In the genomic region with DNA sequence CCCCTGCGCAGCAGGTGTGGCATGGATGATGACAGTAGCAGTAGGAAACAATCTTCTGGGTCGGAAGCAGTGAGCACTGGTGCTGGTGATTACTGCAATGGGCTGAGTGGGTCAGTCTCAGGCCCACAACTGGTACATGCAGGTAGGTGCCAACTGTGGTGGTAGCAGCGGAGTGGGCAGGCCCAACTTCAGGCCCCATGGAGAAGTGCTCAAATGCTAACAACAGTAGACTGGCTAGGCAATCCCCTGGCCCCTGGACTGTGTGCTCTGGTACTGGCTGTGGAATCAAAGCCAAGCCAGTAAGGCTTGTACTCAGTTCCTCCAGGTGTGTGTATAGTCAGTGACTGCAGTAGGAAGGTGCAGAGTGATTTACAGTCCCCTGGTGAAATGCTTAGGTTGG, we compare ENCODE assay signal across 26 cellular contexts.
"Had no signal": no experiment of that assay in that cellular context is flagged by ENCODE, and none has a peak within 500 bp of the region (broad histone marks: within the 10 kb centered on the region; RNA-seq: fewer than 3 reads in every experiment).

No MANE protein-coding gene starts in this region.

- H3K27ac ChIP-seq: coronary artery, esophagus squamous epithelium, lower lobe of right lung, ovary, right lobe of liver, testis, upper lobe of left lung had no signal

- H3K4me1 ChIP-seq: esophagus squamous epithelium, lower lobe of right lung, right lobe of liver, testis, upper lobe of left lung, uterus had no signal

- H3K27ac Mint-ChIP-seq: effector memory CD8-positive, alpha-beta T cell; naive B cell; stimulated activated memory B cell treated with anti-CD40 and anti-IgM and Interleukin-4, amounts not matched to agents 10 μg/mL and 1 μg/mL and 100 μg/mL, for 72 hours had no signal

- H3K27me3 ChIP-seq: esophagus squamous epithelium, ovary, right lobe of liver, testis, tibial artery, upper lobe of left lung, uterus had no signal

- H3K27me3 Mint-ChIP-seq: effector memory CD8-positive, alpha-beta T cell; naive B cell; stimulated activated memory B cell treated with anti-CD40 and anti-IgM and Interleukin-4, amounts not matched to agents 10 μg/mL and 1 μg/mL and 100 μg/mL, for 72 hours had no signal

- ATAC-seq: effector memory CD8-positive, alpha-beta T cell; left ventricle myocardium superior; lower lobe of right lung; mucosa of descending colon; right lobe of liver; stimulated activated naive CD8-positive, alpha-beta T cell treated with anti-CD3 and anti-CD28 coated beads, Interleukin-15, Interleukin-2, amounts not matched to agents 100 U/mL and 50 U/mL, for 24 hours had no signal

- FAIRE-seq: endometrium had no signal

- H3K36me3 Mint-ChIP-seq: naive B cell; stimulated activated memory B cell treated with anti-CD40 and anti-IgM and Interleukin-4, amounts not matched to agents 10 μg/mL and 1 μg/mL and 100 μg/mL, for 72 hours had no signal

- H3K4me3 Mint-ChIP-seq: effector memory CD8-positive, alpha-beta T cell; naive B cell; nephron; stimulated activated memory B cell treated with anti-CD40 and anti-IgM and Interleukin-4, amounts not matched to agents 10 μg/mL and 1 μg/mL and 100 μg/mL, for 72 hours had no signal

- H3K9me3 ChIP-seq: esophagus squamous epithelium, lower lobe of right lung, mucosa of descending colon, ovary, right lobe of liver, testis, tibial artery, upper lobe of left lung, uterus had no signal

- H3K36me3 ChIP-seq: esophagus squamous epithelium, lower lobe of right lung, ovary, right lobe of liver, tibial artery, upper lobe of left lung, uterus had no signal

- DNase-seq: effector memory CD8-positive, alpha-beta T cell; erythroblast; esophagus squamous epithelium; foreskin melanocyte; head of caudate nucleus; left ventricle myocardium superior; lower lobe of right lung; mucosa of descending colon; naive B cell; occipital lobe; ovary; stimulated activated CD4-positive, alpha-beta T cell treated with anti-CD3 and anti-CD28 coated beads, Interleukin-12 subunit alpha, Interleukin-12 subunit beta, amount 100 ng/mL, for 4 hours; stimulated activated CD4-positive, alpha-beta T cell treated with anti-CD3 and anti-CD28 coated beads, Interleukin-1b, Interleukin-23, amount 100 ng/mL, for 48 hours; stimulated activated CD4-positive, alpha-beta T cell treated with anti-CD3 and anti-CD28 coated beads, Interleukin-4, amount 100 ng/mL, for 1 hour; stimulated activated naive CD8-positive, alpha-beta T cell treated with anti-CD3 and anti-CD28 coated beads, Interleukin-15, Interleukin-2, amounts not matched to agents 100 U/mL and 50 U/mL, for 24 hours; substantia nigra; testis; upper lobe of left lung; uterus had no signal

- H3K4me1 Mint-ChIP-seq: naive B cell; stimulated activated memory B cell treated with anti-CD40 and anti-IgM and Interleukin-4, amounts not matched to agents 10 μg/mL and 1 μg/mL and 100 μg/mL, for 72 hours had no signal

- H3K4me3 ChIP-seq: coronary artery, esophagus squamous epithelium, lower lobe of right lung, mucosa of descending colon, ovary, right lobe of liver, smooth muscle cell, testis, tibial artery, upper lobe of left lung, uterus had no signal

- H3K4me2 ChIP-seq: smooth muscle cell had no signal
